ENCODE assay signal across 12 cellular contexts in genomic region chr16:23013484-23013883, GRCh38.
DNase-seq lines count a peak whose midpoint lies in the region; ATAC-seq and TF ChIP-seq lines count a peak whose summit lies in the region.
"Had no signal": no experiment of that assay in that cellular context is flagged by ENCODE, and none has a peak within 500 bp of the region (broad histone marks: within the 10 kb centered on the region; RNA-seq: fewer than 3 reads in every experiment).

No MANE protein-coding gene starts in this region.

- POLR2A ChIA-PET in HCT116 (lab: Charles Lee): no interaction called here
- POLR2A ChIA-PET in activated CD4-positive, alpha-beta memory T cell treated with anti-CD3 and anti-CD28 coated beads, Interleukin-2, amount 10 ng/mL, durations not matched to agents 7 days and 5 days (lab: Charles Lee): no interaction called here

- H4K20me1 ChIP-seq in HCT116 (ENCODE audit: insufficient read depth) (no peaks in the 10 kb centered on the region), hepatocyte (ENCODE audit: insufficient read depth, poor library complexity, severe bottlenecking) (no peaks in the 10 kb centered on the region)

- no peak for TF ChIP-seq POLR2A in HCT116 (IDR thresholded peaks at IDR 0.05; ENCODE audit: borderline replicate concordance, extremely low read depth, insufficient read depth, insufficient read length)

- H3K4me2 ChIP-seq in HCT116 (ENCODE audit: low read length): no peak overlapping the region
- H3K4me2 ChIP-seq in hepatocyte: no peak overlapping the region

- H3K4me1 Mint-ChIP-seq in activated CD4-positive, alpha-beta memory T cell treated with anti-CD3 and anti-CD28 coated beads, Interleukin-2, amount 10 ng/mL, durations not matched to agents 7 days and 5 days: peaks cover 3% of the 10 kb centered on the region
- H3K4me1 Mint-ChIP-seq: IgD-negative memory B cell had no signal

- H3K36me3 ChIP-seq in HCT116 (ENCODE audit: control insufficient read depth in 1 of 2, insufficient read depth in 2 of 2, low read length in 2 of 2): no peaks in the 10 kb centered on the region
- no peaks in the 10 kb centered on the region for H3K36me3 ChIP-seq in hepatocyte (replicated peaks; ENCODE audit: insufficient read depth, low read depth)

- CTCF ChIA-PET in HCT116 (lab: Charles Lee): no interaction called here
- CTCF ChIA-PET in activated CD4-positive, alpha-beta memory T cell treated with anti-CD3 and anti-CD28 coated beads, Interleukin-2, amount 10 ng/mL, durations not matched to agents 7 days and 5 days (lab: Charles Lee): no interaction called here

- H3K4me3 Mint-ChIP-seq in activated CD4-positive, alpha-beta memory T cell treated with anti-CD3 and anti-CD28 coated beads, Interleukin-2, amount 10 ng/mL, durations not matched to agents 7 days and 5 days: no peak overlapping the region
- H3K4me3 Mint-ChIP-seq: activated naive CD8-positive, alpha-beta T cell treated with anti-CD3 and anti-CD28 coated beads, Interleukin-2, amount 50 U/mL, for 24 hours; IgD-negative memory B cell had no signal

- peak; percentile 37; the same call in 1 of the 2 replicates for TF ChIP-seq RAD21 in HCT116 (IDR thresholded peaks at IDR 0.05; ENCODE audit: low read depth)

- H3K9me3 ChIP-seq in HCT116 (ENCODE audit: control insufficient read depth in 1 of 2, insufficient read depth in 1 of 2, low read depth in 1 of 2, low read length in 2 of 2) (no peaks in the 10 kb centered on the region), hepatocyte (ENCODE audit: low read depth) (no peaks in the 10 kb centered on the region)

- H3K36me3 Mint-ChIP-seq in activated CD4-positive, alpha-beta memory T cell treated with anti-CD3 and anti-CD28 coated beads, Interleukin-2, amount 10 ng/mL, durations not matched to agents 7 days and 5 days (ENCODE audit: low read depth): no peaks in the 10 kb centered on the region

- H3K27ac ChIP-seq in C4-2B (no peak overlapping the region), HCT116 (ENCODE audit: low read depth, low read length) (no peak overlapping the region), hepatocyte (no peak overlapping the region)

- TF ChIP-seq CTCF in C4-2B (conservative IDR thresholded peaks at IDR 0.05) (peak; percentile 34), HCT116 (IDR thresholded peaks at IDR 0.05 in 2 of 3, conservative IDR thresholded peaks at IDR 0.05 in 1 of 3; ENCODE audit: borderline replicate concordance in 1 of 3, insufficient read depth in 1 of 3, low read depth in 2 of 3, low read length in 2 of 3) (peak in 2 of 3 experiments; percentile 36 to 44; a peak in 3 of 6 replicates), hepatocyte (IDR thresholded peaks at IDR 0.05; ENCODE audit: poor library complexity) (peak; percentile 17)

- H3K9ac ChIP-seq in HCT116 (ENCODE audit: low read length): no peak overlapping the region

- peaks cover 0 to 4% of the 10 kb centered on the region in 2 experiments; a peak in 1 of 4 replicates for H3K4me1 ChIP-seq in HCT116 (ENCODE audit: control insufficient read depth in 1 of 2, insufficient read depth in 2 of 2, low read length in 2 of 2)
- H3K4me1 ChIP-seq in hepatocyte (ENCODE audit: insufficient read depth): no peaks in the 10 kb centered on the region

- DNase-seq in HCT116 (ENCODE audit: low read depth, low spot score): peak; percentile 19
- DNase-seq in RPMI7951 (ENCODE audit: low read depth): peak; percentile 5
- DNase-seq in hepatocyte (ENCODE audit: low spot score): peak; percentile 7
- DNase-seq in kidney glomerular epithelial cell (lab: John Stamatoyannopoulos, UW): no peak
- no peak for DNase-seq in activated CD4-positive, alpha-beta memory T cell treated with anti-CD3 and anti-CD28 coated beads, Interleukin-2, amount 10 ng/mL, durations not matched to agents 7 days and 5 days
- DNase-seq: activated naive CD8-positive, alpha-beta T cell treated with anti-CD3 and anti-CD28 coated beads, Interleukin-2, amount 50 U/mL, for 24 hours; hippocampal formation; NCI-H345 had no signal

- WGBS in hepatocyte (ENCODE audit: low lambda C conversion rate, missing lambda C conversion rate): 53% methylated on average over 1 of the region's 1 CpG

- ATAC-seq in HCT116 (peak; percentile 74), GM21360 (IDR thresholded peaks at IDR 0.05; ENCODE audit: unreplicated experiment) (no peak), GM18517 (IDR thresholded peaks at IDR 0.05; ENCODE audit: unreplicated experiment) (no peak)
- ATAC-seq: activated naive CD8-positive, alpha-beta T cell treated with anti-CD3 and anti-CD28 coated beads, Interleukin-2, amount 50 U/mL, for 24 hours had no signal

- peaks cover 3% of the 10 kb centered on the region for H3K27me3 Mint-ChIP-seq in activated CD4-positive, alpha-beta memory T cell treated with anti-CD3 and anti-CD28 coated beads, Interleukin-2, amount 10 ng/mL, durations not matched to agents 7 days and 5 days
- H3K27me3 Mint-ChIP-seq: IgD-negative memory B cell had no signal

- H2AFZ ChIP-seq in HCT116 (ENCODE audit: low read depth, low read length, poor library complexity, severe bottlenecking): no peak overlapping the region
- H2AFZ ChIP-seq in hepatocyte: no peak overlapping the region

- H3K9me3 Mint-ChIP-seq in activated CD4-positive, alpha-beta memory T cell treated with anti-CD3 and anti-CD28 coated beads, Interleukin-2, amount 10 ng/mL, durations not matched to agents 7 days and 5 days: no peaks in the 10 kb centered on the region
- H3K9me3 Mint-ChIP-seq: activated naive CD8-positive, alpha-beta T cell treated with anti-CD3 and anti-CD28 coated beads, Interleukin-2, amount 50 U/mL, for 24 hours had no signal

- no peaks in the 10 kb centered on the region for H3K9me2 ChIP-seq in HCT116 (ENCODE audit: insufficient read depth)
- no peaks in the 10 kb centered on the region for H3K9me2 ChIP-seq in hepatocyte (replicated peaks; ENCODE audit: insufficient read depth)

- no peak overlapping the region for H3K27ac Mint-ChIP-seq in activated CD4-positive, alpha-beta memory T cell treated with anti-CD3 and anti-CD28 coated beads, Interleukin-2, amount 10 ng/mL, durations not matched to agents 7 days and 5 days
- H3K27ac Mint-ChIP-seq: activated naive CD8-positive, alpha-beta T cell treated with anti-CD3 and anti-CD28 coated beads, Interleukin-2, amount 50 U/mL, for 24 hours; IgD-negative memory B cell had no signal

- H3K27me3 ChIP-seq in HCT116 (ENCODE audit: insufficient read depth, low read length) (peaks cover 11% of the 10 kb centered on the region; the same call in 1 of the 2 replicates), hepatocyte (no peaks in the 10 kb centered on the region)

- H3K79me2 ChIP-seq in HCT116 (ENCODE audit: insufficient read depth, low read length) (no peaks in the 10 kb centered on the region), hepatocyte (no peaks in the 10 kb centered on the region)

- no TSS peak for BruUV-seq in HCT116 (replicated peaks; lab: Mats Ljungman, UMichigan)

- no peak overlapping the region for H3K4me3 ChIP-seq in HCT116 (replicated peaks in 1 of 2; ENCODE audit: low read depth in 1 of 2, low read length in 2 of 2)
- H3K4me3 ChIP-seq in hepatocyte: no peak overlapping the region

- intact Hi-C loops in HCT116 (cut with micrococcal nuclease): loop anchor here (5.0 kb wide), 1 partner anchor 116 kb away; no protein-coding TSS in a partner anchor

- RAD21 ChIA-PET in HCT116 (lab: Charles Lee; ENCODE audit: low non-redundant PET in 1 of 2, low total read pairs in 2 of 2, uncharacterized antibody in 2 of 2, unreplicated experiment in 2 of 2): no interaction called here

TF ChIP-seq in HCT116, 20 proteins besides CTCF, POLR2A, EP300 and RAD21:
- TF ChIP-seq SP1 (IDR thresholded peaks at IDR 0.05; ENCODE audit: low read depth): no peak
- TF ChIP-seq SIN3A (IDR thresholded peaks at IDR 0.05; ENCODE audit: low read depth): no peak
- TF ChIP-seq JUND (IDR thresholded peaks at IDR 0.05): no peak
- TF ChIP-seq ZFX (IDR thresholded peaks at IDR 0.05): no peak
- TF ChIP-seq SRF (IDR thresholded peaks at IDR 0.05; ENCODE audit: low read depth): no peak
- TF ChIP-seq TCF7L2 (IDR thresholded peaks at IDR 0.05; ENCODE audit: borderline replicate concordance, extremely low read depth, insufficient read depth, insufficient read length): no peak
- no peak for TF ChIP-seq YY1 (IDR thresholded peaks at IDR 0.05; ENCODE audit: extremely low read depth, insufficient replicate concordance, low read depth, low read length)
- no peak for TF ChIP-seq POLR2AphosphoS5 (IDR thresholded peaks at IDR 0.05; ENCODE audit: low read depth, low read length)
- TF ChIP-seq ELF1 (IDR thresholded peaks at IDR 0.05; ENCODE audit: borderline replicate concordance, low read depth): no peak
- no peak for TF ChIP-seq ATF3 (IDR thresholded peaks at IDR 0.05)
- no peak for TF ChIP-seq FOSL1 (IDR thresholded peaks at IDR 0.05; ENCODE audit: low read depth)
- no peak for TF ChIP-seq CEBPB (IDR thresholded peaks at IDR 0.05; ENCODE audit: low read depth)
- no peak for TF ChIP-seq EZH2 (IDR thresholded peaks at IDR 0.05)
- no peak for TF ChIP-seq ZBTB33 (IDR thresholded peaks at IDR 0.05; ENCODE audit: extremely low read depth, insufficient replicate concordance, low read length)
TF ChIP-seq in HCT116: peak in this region for 0.

Comparison
In these comparisons a context has a peak if more than half of its experiments do, and no peak if none do; other contexts are left out.
1. DNase-seq: peak in HCT116 (single experiment), RPMI7951 (single experiment) and hepatocyte (single experiment); none in kidney glomerular epithelial cell (single experiment) and activated CD4-positive, alpha-beta memory T cell treated with anti-CD3 and anti-CD28 coated beads, Interleukin-2, amount 10 ng/mL, durations not matched to agents 7 days and 5 days (single experiment).
2. Peak in every context shown above with its lines, with median percentiles within 50 percentile points of each other: CTCF ChIP-seq.